Comparison of ENCODE assay signal across 9 cellular contexts in genomic region chrX:2697306-2697705, GRCh38. TPM values are rescaled to one million over a fixed set of nuclear protein-coding genes. Genes with fewer than 3 reads are reported as not detected.
A peak's percentile ranks its signal among the peaks of the same experiment; 100 is the strongest.
DNase-seq lines count a peak whose midpoint lies in the region; ATAC-seq and TF ChIP-seq lines count a peak whose summit lies in the region.
"Had no signal": no experiment of that assay in that cellular context is flagged by ENCODE, and none has a peak within 500 bp of the region (broad histone marks: within the 10 kb centered on the region; RNA-seq: fewer than 3 reads in every experiment).

No MANE protein-coding gene starts in this region.

- H3K4me2 ChIP-seq in H9 (ENCODE audit: insufficient read depth, insufficient read length, low read length): no peak overlapping the region

- TF ChIP-seq CTCF in C4-2B (conservative IDR thresholded peaks at IDR 0.05) (no peak), H9 (conservative IDR thresholded peaks at IDR 0.05) (no peak), mesothelial cell of epicardium (IDR thresholded peaks at IDR 0.05; ENCODE audit: unreplicated experiment) (no peak), GM10248 (IDR thresholded peaks at IDR 0.05; ENCODE audit: control extremely low read depth, extremely low read depth, low read depth, missing control alignments) (no peak)

- H3K4me3 Mint-ChIP-seq in H9 (no peak overlapping the region), mesothelial cell of epicardium (no peak overlapping the region)
- H3K4me3 Mint-ChIP-seq in activated CD8-positive, alpha-beta T cell treated with anti-CD3 and anti-CD28 coated beads, Interleukin-2, amount 10 ng/mL, durations not matched to agents 7 days and 5 days: peak overlapping the region; percentile 72

- H4K91ac ChIP-seq in H9 (ENCODE audit: insufficient read length, low read depth, low read length): no peak overlapping the region

- no peak overlapping the region for H3K9ac ChIP-seq in H9 (ENCODE audit: extremely low read depth, insufficient read length, low read length)

- H2BK15ac ChIP-seq in H9 (ENCODE audit: low read depth, low read length): no peak overlapping the region

- peak overlapping the region; percentile 60 for H3K27ac ChIP-seq in C4-2B
- H3K27ac ChIP-seq in H9 (ENCODE audit: insufficient read length, low read depth, low read length): no peak overlapping the region

- H3K9me3 Mint-ChIP-seq in H9 (no peaks in the 10 kb centered on the region; a peak in 2 of 5 replicates), mesothelial cell of epicardium (peaks cover 6% of the 10 kb centered on the region)
- no peaks in the 10 kb centered on the region for H3K9me3 Mint-ChIP-seq in activated CD8-positive, alpha-beta T cell treated with anti-CD3 and anti-CD28 coated beads, Interleukin-2, amount 10 ng/mL, durations not matched to agents 7 days and 5 days (ENCODE audit: insufficient read depth)

- no peaks in the 10 kb centered on the region for H3K79me2 ChIP-seq in H9 (ENCODE audit: insufficient read depth, low read length)

- DNase-seq in H9: no peak
- no peak for DNase-seq in activated CD8-positive, alpha-beta T cell treated with anti-CD3 and anti-CD28 coated beads, Interleukin-2, amount 10 ng/mL, durations not matched to agents 7 days and 5 days
- DNase-seq in mesothelial cell of epicardium (ENCODE audit: low spot score in 2 of 2, unreplicated experiment in 2 of 2): no peak
- DNase-seq in GM10248 (ENCODE audit: extremely low spot score): no peak
- DNase-seq in stimulated activated naive CD4-positive, alpha-beta T cell (lab: John Stamatoyannopoulos, UW): no peak
- no peak for DNase-seq in GM03348 (ENCODE audit: low spot score)
- DNase-seq: GF-D8 had no signal

- H3K79me1 ChIP-seq in H9 (ENCODE audit: insufficient read depth, low read depth, low read length, poor library complexity, severe bottlenecking): no peaks in the 10 kb centered on the region

- H3K27ac Mint-ChIP-seq in H9 (no peak overlapping the region), mesothelial cell of epicardium (peak overlapping the region; percentile 75)
- H3K27ac Mint-ChIP-seq in activated CD8-positive, alpha-beta T cell treated with anti-CD3 and anti-CD28 coated beads, Interleukin-2, amount 10 ng/mL, durations not matched to agents 7 days and 5 days: peak overlapping the region; percentile 94

- no peak overlapping the region for H3K18ac ChIP-seq in H9 (ENCODE audit: insufficient read length, low read depth, low read length)

- peaks cover 4% of the 10 kb centered on the region for H3K23me2 ChIP-seq in H9 (ENCODE audit: insufficient read length, low read depth, low read length, poor library complexity, severe bottlenecking)

- no peaks in the 10 kb centered on the region for H4K20me1 ChIP-seq in H9 (ENCODE audit: control insufficient read depth, insufficient read depth, insufficient read length)

- H3K14ac ChIP-seq in H9 (ENCODE audit: insufficient read depth, low read length): no peak overlapping the region

- no peak overlapping the region for H2AFZ ChIP-seq in H9 (ENCODE audit: low read length)

- H3K36me3 Mint-ChIP-seq in H9 (ENCODE audit: insufficient read depth in 1 of 3, low read depth in 3 of 3) (peaks cover 0 to 13% (median 11%) of the 10 kb centered on the region in 3 experiments; a peak in 6 of 7 replicates), mesothelial cell of epicardium (peaks cover 15% of the 10 kb centered on the region)
- H3K36me3 Mint-ChIP-seq in activated CD8-positive, alpha-beta T cell treated with anti-CD3 and anti-CD28 coated beads, Interleukin-2, amount 10 ng/mL, durations not matched to agents 7 days and 5 days (ENCODE audit: low read depth): peaks cover 81% of the 10 kb centered on the region

- peak; percentile 23 for ATAC-seq in activated CD8-positive, alpha-beta T cell treated with anti-CD3 and anti-CD28 coated beads, Interleukin-2, amount 10 ng/mL, durations not matched to agents 7 days and 5 days
- ATAC-seq in HG03457 (IDR thresholded peaks at IDR 0.05; ENCODE audit: unreplicated experiment): no peak

- H3K27me3 Mint-ChIP-seq in H9 (ENCODE audit: low read depth) (peaks cover 29% of the 10 kb centered on the region), mesothelial cell of epicardium (ENCODE audit: low read depth) (no peaks in the 10 kb centered on the region)
- H3K27me3 Mint-ChIP-seq in activated CD8-positive, alpha-beta T cell treated with anti-CD3 and anti-CD28 coated beads, Interleukin-2, amount 10 ng/mL, durations not matched to agents 7 days and 5 days (ENCODE audit: low read depth): no peaks in the 10 kb centered on the region

- H2BK120ac ChIP-seq in H9 (ENCODE audit: low read depth, low read length, poor library complexity, severe bottlenecking): no peak overlapping the region

- peaks cover 33 to 37% of the 10 kb centered on the region in 2 experiments for H3K4me1 Mint-ChIP-seq in H9
- H3K4me1 Mint-ChIP-seq in activated CD8-positive, alpha-beta T cell treated with anti-CD3 and anti-CD28 coated beads, Interleukin-2, amount 10 ng/mL, durations not matched to agents 7 days and 5 days (ENCODE audit: low read depth): peaks cover 96% of the 10 kb centered on the region
- peaks cover 69% of the 10 kb centered on the region for H3K4me1 Mint-ChIP-seq in mesothelial cell of epicardium

- WGBS in H9 (ENCODE audit: extremely low coverage, insufficient read length, low lambda C conversion rate): no CpG with 5 or more reads among the region's 7 CpGs

- H4K8ac ChIP-seq in H9 (replicated peaks; ENCODE audit: insufficient read length, low read depth, low read length): no peak overlapping the region

- H3K9me3 ChIP-seq in H9 (ENCODE audit: control insufficient read depth, low read depth, low read length): no peaks in the 10 kb centered on the region

- H4K5ac ChIP-seq in H9 (ENCODE audit: insufficient read length, low read depth, low read length): no peak overlapping the region

- no peak overlapping the region for H2AK5ac ChIP-seq in H9 (ENCODE audit: insufficient read length, low read length)

- peaks cover 12% of the 10 kb centered on the region; the same call in 1 of the 2 replicates for H3K27me3 ChIP-seq in H9 (ENCODE audit: insufficient read depth, low read length)

- H3K4me1 ChIP-seq in H9 (ENCODE audit: insufficient read depth, low read length): no peaks in the 10 kb centered on the region; the same call in 1 of the 2 replicates

- CTCF ChIA-PET in activated CD8-positive, alpha-beta T cell treated with anti-CD3 and anti-CD28 coated beads, Interleukin-2, amount 10 ng/mL, durations not matched to agents 7 days and 5 days (lab: Charles Lee): no interaction called here
- CTCF ChIA-PET in GM10248 (lab: Yijun Ruan, JAX): no interaction called here

- POLR2A ChIA-PET in activated CD8-positive, alpha-beta T cell treated with anti-CD3 and anti-CD28 coated beads, Interleukin-2, amount 10 ng/mL, durations not matched to agents 7 days and 5 days (lab: Charles Lee): no interaction called here
- POLR2A ChIA-PET in GM10248 (lab: Yijun Ruan, JAX): no interaction called here

- peak overlapping the region; percentile 30 for H2BK12ac ChIP-seq in H9 (ENCODE audit: insufficient read length, low read depth, low read length)

- H3K56ac ChIP-seq in H9 (ENCODE audit: insufficient read length, low read depth, low read length): no peak overlapping the region

- H3K4ac ChIP-seq in H9 (ENCODE audit: low read depth, low read length): no peak overlapping the region

- H2BK5ac ChIP-seq in H9 (ENCODE audit: insufficient read length, low read length): no peak overlapping the region

- no peak overlapping the region for H2BK20ac ChIP-seq in H9 (ENCODE audit: low read depth, low read length, poor library complexity, severe bottlenecking)

- no peak overlapping the region for H3T11ph ChIP-seq in H9 (ENCODE audit: low read length)

- H3K23ac ChIP-seq in H9 (ENCODE audit: insufficient read length, low read depth, low read length): no peak overlapping the region

RNA-seq across cellular contexts. Expression of gene CD99, which starts 6.2 kb away (rescaled TPM):
- total RNA-seq in H9 (2021) (92.1 and 92.4 TPM in 2 replicates), mesothelial cell of epicardium (244 to 260 TPM (median 248 TPM) in 3 replicates)
- total RNA-seq in activated CD8-positive, alpha-beta T cell treated with anti-CD3 and anti-CD28 coated beads, Interleukin-2, amount 10 ng/mL, durations not matched to agents 7 days and 5 days: 100 to 1,000 TPM; 208 to 219 TPM

RNA-seq across cellular contexts. Expression of gene XG, which starts 54.5 kb away (rescaled TPM):
- 1.1 and 1.7 TPM in 2 replicates for total RNA-seq in H9 (2021)
- total RNA-seq in activated CD8-positive, alpha-beta T cell treated with anti-CD3 and anti-CD28 coated beads, Interleukin-2, amount 10 ng/mL, durations not matched to agents 7 days and 5 days: not detected
- 0.60 to 1.3 TPM (median 1.2 TPM) in 3 replicates for total RNA-seq in mesothelial cell of epicardium

Comparison
In these comparisons a context has a peak if more than half of its experiments do, and no peak if none do; other contexts are left out.
1. H3K27ac Mint-ChIP-seq: peak in activated CD8-positive, alpha-beta T cell treated with anti-CD3 and anti-CD28 coated beads, Interleukin-2, amount 10 ng/mL, durations not matched to agents 7 days and 5 days (single experiment) and mesothelial cell of epicardium (single experiment); none in H9 (0 of 3).